Comparison of ENCODE assay signal across 8 cellular contexts in genomic region chr6:161922631-161923119, GRCh38.
DNase-seq lines count a peak whose midpoint lies in the region; ATAC-seq lines count a peak whose summit lies in the region.

No MANE protein-coding gene starts in this region.

- peak; percentile 15 for DNase-seq in stimulated activated CD4-positive, alpha-beta T cell treated with anti-CD3 and anti-CD28 coated beads, Interleukin-15, amount 100 ng/mL, for 24 hours
- DNase-seq in stimulated activated CD4-positive, alpha-beta T cell treated with anti-CD3 and anti-CD28 coated beads, Interleukin-4, amount 100 ng/mL, for 4 hours = no peak
- peak; percentile 39 for DNase-seq in NAMALWA (ENCODE audit: low spot score)
- DNase-seq in activated naive CD8-positive, alpha-beta T cell treated with anti-CD3 and anti-CD28 coated beads, Interleukin-2, amount 10 ng/mL, durations not matched to agents 7 days and 5 days = peak; percentile 28
- peak; percentile 54 for DNase-seq in iris pigment epithelial cell (ENCODE audit: low read depth)
- DNase-seq in ureter (ENCODE audit: low spot score) = peak; percentile 52

- H3K36me3 Mint-ChIP-seq in activated naive CD8-positive, alpha-beta T cell treated with anti-CD3 and anti-CD28 coated beads, Interleukin-2, amount 10 ng/mL, durations not matched to agents 7 days and 5 days = no peaks in the 10 kb centered on the region

- H3K27ac Mint-ChIP-seq in activated naive CD8-positive, alpha-beta T cell treated with anti-CD3 and anti-CD28 coated beads, Interleukin-2, amount 10 ng/mL, durations not matched to agents 7 days and 5 days = no peak overlapping the region

- H3K27me3 Mint-ChIP-seq in activated naive CD8-positive, alpha-beta T cell treated with anti-CD3 and anti-CD28 coated beads, Interleukin-2, amount 10 ng/mL, durations not matched to agents 7 days and 5 days = no peaks in the 10 kb centered on the region

- ATAC-seq in activated naive CD8-positive, alpha-beta T cell treated with anti-CD3 and anti-CD28 coated beads, Interleukin-2, amount 10 ng/mL, durations not matched to agents 7 days and 5 days (ENCODE audit: low read depth) = no peak
- no peak for ATAC-seq in GM18873 (IDR thresholded peaks at IDR 0.05; ENCODE audit: low FRiP score, unreplicated experiment)
- ATAC-seq in GM18520 (IDR thresholded peaks at IDR 0.05; ENCODE audit: unreplicated experiment) = no peak

- no peaks in the 10 kb centered on the region for H3K4me1 Mint-ChIP-seq in activated naive CD8-positive, alpha-beta T cell treated with anti-CD3 and anti-CD28 coated beads, Interleukin-2, amount 10 ng/mL, durations not matched to agents 7 days and 5 days

- POLR2A ChIA-PET in activated naive CD8-positive, alpha-beta T cell treated with anti-CD3 and anti-CD28 coated beads, Interleukin-2, amount 10 ng/mL, durations not matched to agents 7 days and 5 days (lab: Charles Lee) = no interaction called here

- no peaks in the 10 kb centered on the region for H3K9me3 Mint-ChIP-seq in activated naive CD8-positive, alpha-beta T cell treated with anti-CD3 and anti-CD28 coated beads, Interleukin-2, amount 10 ng/mL, durations not matched to agents 7 days and 5 days

- H3K4me3 Mint-ChIP-seq in activated naive CD8-positive, alpha-beta T cell treated with anti-CD3 and anti-CD28 coated beads, Interleukin-2, amount 10 ng/mL, durations not matched to agents 7 days and 5 days = no peak overlapping the region

Comparison
In these comparisons a context has a peak if more than half of its experiments do, and no peak if none do; other contexts are left out.
1. DNase-seq: peak in stimulated activated CD4-positive, alpha-beta T cell treated with anti-CD3 and anti-CD28 coated beads, Interleukin-15, amount 100 ng/mL, for 24 hours (single experiment), NAMALWA (single experiment), activated naive CD8-positive, alpha-beta T cell treated with anti-CD3 and anti-CD28 coated beads, Interleukin-2, amount 10 ng/mL, durations not matched to agents 7 days and 5 days (single experiment), iris pigment epithelial cell (single experiment) and ureter (single experiment); none in stimulated activated CD4-positive, alpha-beta T cell treated with anti-CD3 and anti-CD28 coated beads, Interleukin-4, amount 100 ng/mL, for 4 hours (0 of 2).